ENCODE assay signal across 24 cellular contexts in the genomic region with DNA sequence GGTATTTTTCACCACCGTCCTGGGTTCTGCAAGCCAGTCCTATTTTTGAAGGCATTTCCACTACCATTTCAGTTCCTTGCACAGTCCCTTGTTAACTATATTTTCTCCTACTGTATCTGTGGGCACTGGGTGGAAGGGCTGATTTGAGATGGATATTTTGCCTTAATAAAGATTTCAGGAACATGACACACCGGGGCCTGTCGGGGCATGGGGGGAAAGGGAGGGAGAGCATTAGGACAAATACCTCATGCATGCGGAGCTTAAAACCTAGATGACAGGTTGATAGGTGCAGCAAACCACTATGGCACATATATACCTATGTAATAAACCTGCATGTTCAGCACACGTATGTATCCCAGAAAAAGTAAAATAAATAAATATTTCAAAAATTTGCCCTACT.
"Had no signal": no experiment of that assay in that cellular context is flagged by ENCODE, and none has a peak within 500 bp of the region (broad histone marks: within the 10 kb centered on the region; RNA-seq: fewer than 3 reads in every experiment).

No MANE protein-coding gene starts in this region.

- ATAC-seq: activated CD4-positive, CD25-positive, alpha-beta regulatory T cell treated with anti-CD3 and anti-CD28 coated beads, Interleukin-2, amount 50 U/mL, for 24 hours; activated T-cell treated with anti-CD3 and anti-CD28 coated beads, Interleukin-2, amount 50 U/mL, for 4 hours; body of pancreas; lower lobe of right lung; mucosa of descending colon; stimulated activated naive B cell treated with anti-CD40 and anti-IgM and Interleukin-4, amounts not matched to agents 10 μg/mL and 1 μg/mL and 100 μg/mL, for 72 hours had no signal

- H3K4me1 ChIP-seq: body of pancreas, lower lobe of right lung, neural progenitor cell, testis, vagina had no signal

- H3K27ac Mint-ChIP-seq: activated CD4-positive, alpha-beta T cell treated with anti-CD3 and anti-CD28 coated beads, Interleukin-2, amount 10 ng/mL, durations not matched to agents 24 days and 14 days; dendritic cell treated with granulocyte-macrophage colony-stimulating factor and Interleukin-4, amounts not matched to agents 40 ng/mL and 50 ng/mL, for 4 days; neural progenitor cell; progenitor cell of endocrine pancreas; stimulated activated naive B cell treated with anti-CD40 and anti-IgM and Interleukin-4, amounts not matched to agents 10 μg/mL and 1 μg/mL and 100 μg/mL, for 72 hours; type B pancreatic cell had no signal

- DNase-seq: activated CD4-positive, alpha-beta T cell treated with anti-CD3 and anti-CD28 coated beads, Interleukin-2, amount 10 ng/mL, durations not matched to agents 24 days and 14 days; activated CD8-positive, alpha-beta memory T cell treated with anti-CD3 and anti-CD28 coated beads for 24 hours; activated CD8-positive, alpha-beta memory T cell treated with anti-CD3 and anti-CD28 coated beads, Interleukin-2, amount 50 U/mL, for 4 hours; activated naive CD4-positive, alpha-beta T cell treated with Interleukin-2 at 50 U/mL for 16 hours; activated T-cell treated with anti-CD3 and anti-CD28 coated beads, Interleukin-2, amount 50 U/mL, for 4 hours; anterior cingulate cortex; body of pancreas; effector CD4-positive, alpha-beta T cell; foreskin melanocyte; lower lobe of right lung; mesendoderm; mucosa of descending colon; retina; stimulated activated CD4-positive, alpha-beta T cell treated with anti-CD3 and anti-CD28 coated beads, Interleukin-2, amount 100 ng/mL, for 48 hours; stimulated activated CD8-positive, alpha-beta memory T cell treated with anti-CD3 and anti-CD28 coated beads, Interleukin-4, amount 100 ng/mL, for 48 hours; stimulated activated naive B cell treated with anti-CD40 and anti-IgM and Interleukin-4, amounts not matched to agents 10 μg/mL and 1 μg/mL and 100 μg/mL, for 72 hours; testis had no signal

- H3K27ac ChIP-seq: body of pancreas, lower lobe of right lung, neural progenitor cell, testis, vagina had no signal

- H3K27me3 Mint-ChIP-seq: activated CD4-positive, alpha-beta T cell treated with anti-CD3 and anti-CD28 coated beads, Interleukin-2, amount 10 ng/mL, durations not matched to agents 24 days and 14 days; dendritic cell treated with granulocyte-macrophage colony-stimulating factor and Interleukin-4, amounts not matched to agents 40 ng/mL and 50 ng/mL, for 4 days; progenitor cell of endocrine pancreas; stimulated activated naive B cell treated with anti-CD40 and anti-IgM and Interleukin-4, amounts not matched to agents 10 μg/mL and 1 μg/mL and 100 μg/mL, for 72 hours; type B pancreatic cell had no signal

- H3K9me3 Mint-ChIP-seq: activated CD4-positive, alpha-beta T cell treated with anti-CD3 and anti-CD28 coated beads, Interleukin-2, amount 10 ng/mL, durations not matched to agents 24 days and 14 days; activated T-cell treated with anti-CD3 and anti-CD28 coated beads, Interleukin-2, amount 50 U/mL, for 4 hours; dendritic cell treated with granulocyte-macrophage colony-stimulating factor and Interleukin-4, amounts not matched to agents 40 ng/mL and 50 ng/mL, for 4 days; neural progenitor cell; stimulated activated naive B cell treated with anti-CD40 and anti-IgM and Interleukin-4, amounts not matched to agents 10 μg/mL and 1 μg/mL and 100 μg/mL, for 72 hours; T-helper 1 cell treated with Interleukin-12 subunit alpha and Interleukin-12 subunit beta and Interleukin-4 antibody, amounts not matched to agents 30 μg/mL and 1 μg/mL, for 36 hours; type B pancreatic cell had no signal

- H3K27me3 ChIP-seq: body of pancreas, neural progenitor cell, testis, vagina had no signal

- H3K4me1 Mint-ChIP-seq: neural progenitor cell had no signal

- H2AFZ ChIP-seq: neural progenitor cell had no signal

- H3K4me2 ChIP-seq: neural progenitor cell had no signal

- H3K9ac ChIP-seq: neural progenitor cell had no signal

- H3K4me3 Mint-ChIP-seq: activated CD4-positive, alpha-beta T cell treated with anti-CD3 and anti-CD28 coated beads, Interleukin-2, amount 10 ng/mL, durations not matched to agents 24 days and 14 days; activated T-cell treated with anti-CD3 and anti-CD28 coated beads, Interleukin-2, amount 50 U/mL, for 4 hours; dendritic cell treated with granulocyte-macrophage colony-stimulating factor and Interleukin-4, amounts not matched to agents 40 ng/mL and 50 ng/mL, for 4 days; neural progenitor cell; stimulated activated naive B cell treated with anti-CD40 and anti-IgM and Interleukin-4, amounts not matched to agents 10 μg/mL and 1 μg/mL and 100 μg/mL, for 72 hours; T-helper 1 cell treated with Interleukin-12 subunit alpha and Interleukin-12 subunit beta and Interleukin-4 antibody, amounts not matched to agents 30 μg/mL and 1 μg/mL, for 36 hours; type B pancreatic cell had no signal

- H3K9me3 ChIP-seq: body of pancreas, lower lobe of right lung, mucosa of descending colon, testis, vagina had no signal
